In the genomic region with DNA sequence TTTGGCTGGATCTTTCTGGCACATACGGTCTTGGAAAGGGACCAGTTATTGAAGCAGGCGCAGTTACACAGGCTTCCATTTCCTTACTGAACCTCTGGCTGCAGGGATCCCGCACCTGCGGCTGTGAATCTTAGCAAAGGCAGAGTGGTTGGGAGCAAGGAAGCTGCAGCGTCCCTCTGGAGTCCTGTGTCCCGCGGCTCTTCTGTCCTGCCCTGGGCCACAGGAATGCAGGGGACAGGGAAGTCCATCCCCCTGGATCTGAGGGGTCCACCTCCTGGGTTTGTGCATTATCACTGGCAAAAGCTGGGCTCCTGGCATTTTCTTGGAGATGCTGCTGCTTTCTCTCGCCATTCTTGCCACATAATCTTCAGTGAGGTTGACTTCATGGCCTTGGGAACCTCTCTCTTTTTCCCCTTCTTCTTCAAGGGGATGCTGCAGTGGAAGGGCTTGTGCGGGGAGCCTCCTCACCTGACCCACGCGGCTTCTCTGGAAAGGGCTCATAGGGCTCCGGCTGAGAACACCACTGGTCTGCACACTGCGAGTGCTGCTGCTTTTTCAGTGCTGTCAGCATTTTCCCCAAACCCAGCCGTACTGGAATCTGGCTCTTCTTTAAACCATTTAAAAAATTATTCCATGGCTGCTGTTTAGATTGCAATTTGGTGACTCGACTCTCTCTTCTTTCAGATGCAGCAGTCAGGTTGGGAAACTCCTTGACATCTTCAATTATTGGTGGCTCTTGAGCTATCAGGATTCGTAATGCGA, we compare ENCODE assay signal across 24 cellular contexts.
"Had no signal": no experiment of that assay in that cellular context is flagged by ENCODE, and none has a peak within 500 bp of the region (broad histone marks: within the 10 kb centered on the region; RNA-seq: fewer than 3 reads in every experiment).

No MANE protein-coding gene starts in this region.

- H3K36me3 ChIP-seq: adrenal gland, WERI-Rb-1 had no signal

- DNase-seq: activated CD4-positive, alpha-beta T cell treated with anti-CD3 and anti-CD28 coated beads for 48 hours; activated CD4-positive, alpha-beta T cell treated with anti-CD3 and anti-CD28 coated beads, Interleukin-2, amount 50 U/mL, for 4 hours; activated CD4-positive, CD25-positive, alpha-beta regulatory T cell treated with anti-CD3 and anti-CD28 coated beads, Interleukin-2, amount 50 U/mL, for 72 hours; activated CD8-positive, alpha-beta memory T cell treated with anti-CD3 and anti-CD28 coated beads, Interleukin-2, amount 50 U/mL, for 48 hours; activated CD8-positive, alpha-beta T cell treated with anti-CD3 and anti-CD28 coated beads, Interleukin-2, amount 10 ng/mL, durations not matched to agents 7 days and 5 days; activated naive CD4-positive, alpha-beta T cell treated with anti-CD3 and anti-CD28 coated beads, Interleukin-2, amount 50 U/mL, for 16 hours; activated naive CD8-positive, alpha-beta T cell treated with anti-CD3 and anti-CD28 coated beads, Interleukin-2, amount 10 ng/mL, durations not matched to agents 7 days and 5 days; activated T-cell treated with anti-CD3 and anti-CD28 coated beads, Interleukin-2, amount 50 U/mL, for 1 hour; adrenal gland; anterior cingulate cortex; cerebellar nuclear complex; KG1; NCI-H1048; NCI-H1694; NCI-H2029; NCI-H345; NCI-H510A; NCI-H526 treated with DMSO at 0.1 percent for 48 hours; SIG-M5; T-cell; T-helper 2 cell; T1000; WERI-Rb-1 had no signal

- ATAC-seq: activated CD8-positive, alpha-beta T cell treated with anti-CD3 and anti-CD28 coated beads, Interleukin-2, amount 10 ng/mL, durations not matched to agents 7 days and 5 days; T-cell had no signal

- H3K27ac ChIP-seq: adrenal gland, SK-N-MC, WERI-Rb-1 had no signal

- H3K4me1 ChIP-seq: adrenal gland had no signal

- H3K4me3 ChIP-seq: adrenal gland, SK-N-MC had no signal

- H3K27me3 ChIP-seq: adrenal gland had no signal

- H3K9me3 ChIP-seq: adrenal gland had no signal
